Comparison of ENCODE assay signal across 16 cellular contexts in genomic region chr22:36225333-36225922, GRCh38. TPM values are rescaled to one million over a fixed set of nuclear protein-coding genes. Genes with fewer than 3 reads are reported as not detected.
DNase-seq lines count a peak whose midpoint lies in the region; ATAC-seq and TF ChIP-seq lines count a peak whose summit lies in the region.
"Had no signal": no experiment of that assay in that cellular context is flagged by ENCODE, and none has a peak within 500 bp of the region (broad histone marks: within the 10 kb centered on the region; RNA-seq: fewer than 3 reads in every experiment).

No MANE protein-coding gene starts in this region.

- no peaks in the 10 kb centered on the region for H3K79me2 ChIP-seq in OCI-LY7 (ENCODE audit: insufficient read depth, low read depth, low read length)

- H3K36me3 ChIP-seq in OCI-LY7 (ENCODE audit: insufficient read depth, low read length) (no peaks in the 10 kb centered on the region; the same call in 1 of the 2 replicates), sigmoid colon (peaks cover 5 to 29% (median 17%) of the 10 kb centered on the region in 4 donors)

- H4K20me1 ChIP-seq in OCI-LY7 (ENCODE audit: insufficient read depth, low read length) = no peaks in the 10 kb centered on the region
- H4K20me1 ChIP-seq: BLaER1 treated with 17β-estradiol and CSF1 and Interleukin-3, amounts not matched to agents 10 nM and 100 nM had no signal

- no peak overlapping the region for H2AFZ ChIP-seq in OCI-LY7 (ENCODE audit: low read length)
- H2AFZ ChIP-seq: GM23248 had no signal

- POLR2A ChIA-PET in OCI-LY7 (lab: Charles Lee) = no interaction called here

- intact Hi-C loops in OCI-LY7 (cut with micrococcal nuclease; ENCODE audit: unreplicated experiment) = no loop called here
- intact Hi-C loops in sigmoid colon (cut with DNase I) = no loop called here

- no peak overlapping the region for H3K27ac ChIP-seq in OCI-LY7 (ENCODE audit: low read depth, low read length, poor library complexity, severe bottlenecking)
- H3K27ac ChIP-seq in sigmoid colon = no peak overlapping the region
- H3K27ac ChIP-seq: BLaER1 treated with 17β-estradiol and CSF1 and Interleukin-3, amounts not matched to agents 10 nM and 100 nM; GM23248 had no signal

- H3K9me2 ChIP-seq in OCI-LY7 (ENCODE audit: insufficient read depth, low read length) = no peaks in the 10 kb centered on the region

- no peak for TF ChIP-seq POLR2A in sigmoid colon (IDR thresholded peaks at IDR 0.05)

- 83 to 86% methylated on average over 9 of the region's 9 CpGs for WGBS in sigmoid colon, 2 donors

- no peak for TF ChIP-seq EP300 in sigmoid colon (IDR thresholded peaks at IDR 0.05)

- H3K4me3 Mint-ChIP-seq in stimulated activated effector memory CD8-positive, alpha-beta T cell treated with anti-CD3 and anti-CD28 coated beads, Interleukin-12 subunit alpha, Interleukin-12 subunit beta, amount 100 ng/mL, for 72 hours = no peak overlapping the region
- H3K4me3 Mint-ChIP-seq: CD4-positive, CD25-positive, alpha-beta regulatory T cell had no signal

- H3K4me1 Mint-ChIP-seq in stimulated activated effector memory CD8-positive, alpha-beta T cell treated with anti-CD3 and anti-CD28 coated beads, Interleukin-12 subunit alpha, Interleukin-12 subunit beta, amount 100 ng/mL, for 72 hours = peaks cover 24% of the 10 kb centered on the region

- H3K4me1 ChIP-seq in OCI-LY7 (ENCODE audit: insufficient read depth, low read length, poor library complexity, severe bottlenecking) (no peaks in the 10 kb centered on the region), sigmoid colon (peaks cover 0 to 16% (median 0%) of the 10 kb centered on the region in 4 donors)

- H3K27me3 ChIP-seq in sigmoid colon = no peaks in the 10 kb centered on the region
- H3K27me3 ChIP-seq: BLaER1 treated with 17β-estradiol and CSF1 and Interleukin-3, amounts not matched to agents 10 nM and 100 nM had no signal

- H3K9me3 ChIP-seq in OCI-LY7 (ENCODE audit: low read length) (no peaks in the 10 kb centered on the region), sigmoid colon (no peaks in the 10 kb centered on the region)
- H3K9me3 ChIP-seq: BLaER1 treated with 17β-estradiol and CSF1 and Interleukin-3, amounts not matched to agents 10 nM and 100 nM had no signal

- no TSS peak for BruUV-seq in OCI-LY7 (replicated peaks; lab: Mats Ljungman, UMichigan)

- peak overlapping the region; percentile 80 for H3K27ac Mint-ChIP-seq in stimulated activated effector memory CD8-positive, alpha-beta T cell treated with anti-CD3 and anti-CD28 coated beads, Interleukin-12 subunit alpha, Interleukin-12 subunit beta, amount 100 ng/mL, for 72 hours

- peak; percentile 4 for ATAC-seq in esophagus mucosa
- no peak for ATAC-seq in stimulated activated effector memory CD8-positive, alpha-beta T cell treated with anti-CD3 and anti-CD28 coated beads, Interleukin-12 subunit alpha, Interleukin-12 subunit beta, amount 100 ng/mL, for 72 hours
- ATAC-seq: HCT116 had no signal

- no peak overlapping the region for H3K4me2 ChIP-seq in OCI-LY7 (ENCODE audit: low read length)
- H3K4me2 ChIP-seq: BLaER1 treated with 17β-estradiol and CSF1 and Interleukin-3, amounts not matched to agents 10 nM and 100 nM had no signal

- no peaks in the 10 kb centered on the region for H3K9me3 Mint-ChIP-seq in stimulated activated effector memory CD8-positive, alpha-beta T cell treated with anti-CD3 and anti-CD28 coated beads, Interleukin-12 subunit alpha, Interleukin-12 subunit beta, amount 100 ng/mL, for 72 hours
- H3K9me3 Mint-ChIP-seq: CD4-positive, CD25-positive, alpha-beta regulatory T cell had no signal

- CTCF ChIA-PET in OCI-LY7 (lab: Charles Lee; ENCODE audit: unreplicated experiment) = no interaction called here

- H3K4me3 ChIP-seq in OCI-LY7 (ENCODE audit: low read depth, low read length, poor library complexity, severe bottlenecking) = no peak overlapping the region
- H3K4me3 ChIP-seq in sigmoid colon = no peak overlapping the region
- H3K4me3 ChIP-seq: BLaER1 treated with 17β-estradiol and CSF1 and Interleukin-3, amounts not matched to agents 10 nM and 100 nM; GM23248 had no signal

- peak; percentile 55 for DNase-seq in activated CD8-positive, alpha-beta memory T cell treated with anti-CD3 and anti-CD28 coated beads for 24 hours
- no peak for DNase-seq in activated CD8-positive, alpha-beta memory T cell treated with anti-CD3 and anti-CD28 coated beads, Interleukin-2, amount 50 U/mL, for 48 hours
- peak; percentile 31 for DNase-seq in M059J (ENCODE audit: low read depth)
- DNase-seq in stimulated activated effector memory CD8-positive, alpha-beta T cell treated with anti-CD3 and anti-CD28 coated beads, Interleukin-12 subunit alpha, Interleukin-12 subunit beta, amount 100 ng/mL, for 72 hours (ENCODE audit: low spot score in 2 of 2) = no peak
- DNase-seq in NCI-H2171 treated with DMSO at 0.1 percent for 48 hours (lab: John Stamatoyannopoulos, UW) = no peak
- no peak for DNase-seq in OCI-LY7 (ENCODE audit: low spot score)
- no peak for DNase-seq in sigmoid colon
- DNase-seq: 8988T; Calu3; CD4-positive, CD25-positive, alpha-beta regulatory T cell; DMS79; EL; GM23248 had no signal

- peaks cover 56% of the 10 kb centered on the region for H3K36me3 Mint-ChIP-seq in stimulated activated effector memory CD8-positive, alpha-beta T cell treated with anti-CD3 and anti-CD28 coated beads, Interleukin-12 subunit alpha, Interleukin-12 subunit beta, amount 100 ng/mL, for 72 hours

- TF ChIP-seq CTCF in OCI-LY7 (conservative IDR thresholded peaks at IDR 0.05; ENCODE audit: low read length) (no peak), sigmoid colon (IDR thresholded peaks at IDR 0.05) (no peak)

RNA-seq across cellular contexts. Expression of gene APOL2, which starts 13.9 kb away (rescaled TPM):
- total RNA-seq in M059J (2014; rRNA removed; shearing (Covaris generic)) = 45.6 and 64.3 TPM in 2 replicates
- 10.8 TPM for total RNA-seq in esophagus mucosa
- total RNA-seq in OCI-LY7 (2014; rRNA removed; shearing (Covaris generic)) = 11.8 and 14.9 TPM in 2 replicates
- total RNA-seq in OCI-LY7 (2022) = 9.1 and 12.4 TPM in 2 replicates
- 10 to 100 TPM; 26.8 to 59.5 (median 29.4) TPM for total RNA-seq in sigmoid colon
- polyA plus RNA-seq in sigmoid colon = 10 to 100 TPM; 18.6 to 45.1 (median 24.3) TPM

RNA-seq across cellular contexts. Expression of gene APOL4, which starts 23.8 kb away (rescaled TPM):
- total RNA-seq in M059J (2014; rRNA removed; shearing (Covaris generic)) = 0.10 TPM in 1 of 2 replicates, not detected in the other
- 3.5 TPM for total RNA-seq in esophagus mucosa
- not detected in 2 replicates for total RNA-seq in OCI-LY7 (2014; rRNA removed; shearing (Covaris generic))
- total RNA-seq in OCI-LY7 (2022) = not detected in 2 replicates
- total RNA-seq in sigmoid colon = 10 to 100 TPM in 1 of 4 donors, 1 to 10 TPM in 3; 1.2 to 14.0 (median 5.4) TPM
- polyA plus RNA-seq in sigmoid colon = 1 to 10 TPM; 3.2 to 9.3 (median 4.8) TPM
- total RNA-seq: CD4-positive, CD25-positive, alpha-beta regulatory T cell; GM23248 had no signal
- polyA plus RNA-seq: CD4-positive, CD25-positive, alpha-beta regulatory T cell; GM23248 had no signal

RNA-seq across cellular contexts. Expression of gene APOL1, which starts 27.5 kb away (rescaled TPM):
- total RNA-seq in M059J (2014; rRNA removed; shearing (Covaris generic)) = 24.0 and 31.5 TPM in 2 replicates
- total RNA-seq in esophagus mucosa (19.0 TPM), OCI-LY7 (2022) (0.42 and 0.65 TPM in 2 replicates), sigmoid colon (10 to 100 TPM; 15.0 to 36.0 (median 20.3) TPM)
- total RNA-seq in OCI-LY7 (2014; rRNA removed; shearing (Covaris generic)) = 0.47 and 0.64 TPM in 2 replicates
- polyA plus RNA-seq in sigmoid colon = 10 to 100 TPM in 2 of 3 donors, 1 to 10 TPM in 1; 6.6 to 64.0 (median 11.3) TPM

Comparison
In these comparisons a context has a peak if more than half of its experiments do, and no peak if none do; other contexts are left out.
1. DNase-seq: peak in activated CD8-positive, alpha-beta memory T cell treated with anti-CD3 and anti-CD28 coated beads for 24 hours (single experiment) and M059J (single experiment); none in activated CD8-positive, alpha-beta memory T cell treated with anti-CD3 and anti-CD28 coated beads, Interleukin-2, amount 50 U/mL, for 48 hours (single experiment), stimulated activated effector memory CD8-positive, alpha-beta T cell treated with anti-CD3 and anti-CD28 coated beads, Interleukin-12 subunit alpha, Interleukin-12 subunit beta, amount 100 ng/mL, for 72 hours (0 of 2), NCI-H2171 treated with DMSO at 0.1 percent for 48 hours (single experiment), OCI-LY7 (single experiment) and sigmoid colon (single experiment).
2. RNA of gene APOL1, which starts 27.5 kb away (total RNA-seq): 24.0 to 31.5 TPM in M059J, 15.0 to 36.0 TPM in sigmoid colon and 19.0 TPM in esophagus mucosa (single experiment); 0.42 to 0.65 TPM in OCI-LY7; every median in the first group is over 4 times any median in the second.